ENCODE assay signal across 1 cellular context in the genomic region with DNA sequence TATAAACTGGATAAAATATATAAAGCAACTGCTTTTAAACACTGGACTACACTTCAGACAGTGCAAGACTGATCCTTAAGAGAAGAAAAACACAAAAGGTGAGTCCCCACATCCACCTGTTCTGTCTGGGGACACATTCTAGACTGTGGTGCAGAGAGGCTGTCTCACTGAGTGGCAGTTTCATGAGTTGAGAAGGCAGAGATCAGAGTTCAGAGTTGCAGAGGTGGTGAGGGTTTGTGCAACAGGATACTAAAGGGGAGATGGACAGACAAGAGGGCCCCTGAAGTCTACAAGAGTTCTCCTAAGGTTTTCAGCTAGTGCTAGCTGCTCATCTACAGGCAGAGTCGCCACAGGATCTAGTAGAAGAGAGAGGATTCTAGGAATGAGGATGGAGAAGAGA.
A peak's percentile ranks its signal among the peaks of the same experiment; 100 is the strongest.
TF ChIP-seq lines count a peak whose summit lies in the region.

No MANE protein-coding gene starts in this region.

TF ChIP-seq in HepG2, 621 proteins besides CTCF, POLR2A, EP300 and RAD21:
- TF ChIP-seq ZNF549 (CRISPR knock-in tag; IDR thresholded peaks at IDR 0.05) (peak; percentile 95), ZKSCAN5 (CRISPR knock-in tag; IDR thresholded peaks at IDR 0.05) (peak; percentile 28; the same call in 1 of the 2 replicates), HNF4G (IDR thresholded peaks at IDR 0.05; ENCODE audit: borderline replicate concordance, low read depth, low read length) (peak; percentile 33; the same call in 1 of the 2 replicates), HNF4G (CRISPR knock-in tag; IDR thresholded peaks at IDR 0.05; ENCODE audit: borderline replicate concordance, low read depth) (no peak), HNF4A (CRISPR knock-in tag; IDR thresholded peaks at IDR 0.05) (peak; percentile 82), ZMYM4 (CRISPR knock-in tag; IDR thresholded peaks at IDR 0.05) (0 out of 2 replicates have a peak, but pooled peaks have one; percentile 19), ZNF644 (CRISPR knock-in tag; IDR thresholded peaks at IDR 0.05; ENCODE audit: low read depth) (0 out of 2 replicates have a peak, but pooled peaks have one; percentile 31), CEBPG (CRISPR knock-in tag; IDR thresholded peaks at IDR 0.05) (0 out of 2 replicates have a peak, but pooled peaks have one; percentile 53), CC2D1A (CRISPR knock-in tag; IDR thresholded peaks at IDR 0.05) (0 out of 2 replicates have a peak, but pooled peaks have one; percentile 36), PRPF4 (IDR thresholded peaks at IDR 0.05; ENCODE audit: low read depth, low read length, poor library complexity, severe bottlenecking) (no peak), ZBTB7A (CRISPR knock-in tag; IDR thresholded peaks at IDR 0.05) (no peak), RXRB (CRISPR knock-in tag; IDR thresholded peaks at IDR 0.05; ENCODE audit: borderline replicate concordance) (no peak), CEBPB (IDR thresholded peaks at IDR 0.05; ENCODE audit: borderline replicate concordance, low read depth, low read length) (peak; percentile 59; the same call in 1 of the 2 replicates)
- TF ChIP-seq, protein P1, sequence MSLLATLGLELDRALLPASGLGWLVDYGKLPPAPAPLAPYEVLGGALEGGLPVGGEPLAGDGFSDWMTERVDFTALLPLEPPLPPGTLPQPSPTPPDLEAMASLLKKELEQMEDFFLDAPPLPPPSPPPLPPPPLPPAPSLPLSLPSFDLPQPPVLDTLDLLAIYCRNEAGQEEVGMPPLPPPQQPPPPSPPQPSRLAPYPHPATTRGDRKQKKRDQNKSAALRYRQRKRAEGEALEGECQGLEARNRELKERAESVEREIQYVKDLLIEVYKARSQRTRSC (CRISPR knock-in tag; IDR thresholded peaks at IDR 0.05; ENCODE audit: low read depth), result no peak
- TF ChIP-seq, protein P2, sequence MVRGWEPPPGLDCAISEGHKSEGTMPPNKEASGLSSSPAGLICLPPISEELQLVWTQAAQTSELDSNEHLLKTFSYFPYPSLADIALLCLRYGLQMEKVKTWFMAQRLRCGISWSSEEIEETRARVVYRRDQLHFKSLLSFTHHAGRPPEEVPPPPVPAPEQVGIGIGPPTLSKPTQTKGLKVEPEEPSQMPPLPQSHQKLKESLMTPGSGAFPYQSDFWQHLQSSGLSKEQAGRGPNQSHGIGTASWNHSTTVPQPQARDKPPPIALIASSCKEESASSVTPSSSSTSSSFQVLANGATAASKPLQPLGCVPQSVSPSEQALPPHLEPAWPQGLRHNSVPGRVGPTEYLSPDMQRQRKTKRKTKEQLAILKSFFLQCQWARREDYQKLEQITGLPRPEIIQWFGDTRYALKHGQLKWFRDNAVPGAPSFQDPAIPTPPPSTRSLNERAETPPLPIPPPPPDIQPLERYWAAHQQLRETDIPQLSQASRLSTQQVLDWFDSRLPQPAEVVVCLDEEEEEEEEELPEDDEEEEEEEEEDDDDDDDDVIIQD (CRISPR knock-in tag; IDR thresholded peaks at IDR 0.05; ENCODE audit: low read depth), result peak; percentile 28; the same call in 1 of the 2 replicates
- TF ChIP-seq, protein P3, sequence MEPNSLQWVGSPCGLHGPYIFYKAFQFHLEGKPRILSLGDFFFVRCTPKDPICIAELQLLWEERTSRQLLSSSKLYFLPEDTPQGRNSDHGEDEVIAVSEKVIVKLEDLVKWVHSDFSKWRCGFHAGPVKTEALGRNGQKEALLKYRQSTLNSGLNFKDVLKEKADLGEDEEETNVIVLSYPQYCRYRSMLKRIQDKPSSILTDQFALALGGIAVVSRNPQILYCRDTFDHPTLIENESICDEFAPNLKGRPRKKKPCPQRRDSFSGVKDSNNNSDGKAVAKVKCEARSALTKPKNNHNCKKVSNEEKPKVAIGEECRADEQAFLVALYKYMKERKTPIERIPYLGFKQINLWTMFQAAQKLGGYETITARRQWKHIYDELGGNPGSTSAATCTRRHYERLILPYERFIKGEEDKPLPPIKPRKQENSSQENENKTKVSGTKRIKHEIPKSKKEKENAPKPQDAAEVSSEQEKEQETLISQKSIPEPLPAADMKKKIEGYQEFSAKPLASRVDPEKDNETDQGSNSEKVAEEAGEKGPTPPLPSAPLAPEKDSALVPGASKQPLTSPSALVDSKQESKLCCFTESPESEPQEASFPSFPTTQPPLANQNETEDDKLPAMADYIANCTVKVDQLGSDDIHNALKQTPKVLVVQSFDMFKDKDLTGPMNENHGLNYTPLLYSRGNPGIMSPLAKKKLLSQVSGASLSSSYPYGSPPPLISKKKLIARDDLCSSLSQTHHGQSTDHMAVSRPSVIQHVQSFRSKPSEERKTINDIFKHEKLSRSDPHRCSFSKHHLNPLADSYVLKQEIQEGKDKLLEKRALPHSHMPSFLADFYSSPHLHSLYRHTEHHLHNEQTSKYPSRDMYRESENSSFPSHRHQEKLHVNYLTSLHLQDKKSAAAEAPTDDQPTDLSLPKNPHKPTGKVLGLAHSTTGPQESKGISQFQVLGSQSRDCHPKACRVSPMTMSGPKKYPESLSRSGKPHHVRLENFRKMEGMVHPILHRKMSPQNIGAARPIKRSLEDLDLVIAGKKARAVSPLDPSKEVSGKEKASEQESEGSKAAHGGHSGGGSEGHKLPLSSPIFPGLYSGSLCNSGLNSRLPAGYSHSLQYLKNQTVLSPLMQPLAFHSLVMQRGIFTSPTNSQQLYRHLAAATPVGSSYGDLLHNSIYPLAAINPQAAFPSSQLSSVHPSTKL (CRISPR knock-in tag; IDR thresholded peaks at IDR 0.05), result 0 out of 2 replicates have a peak, but pooled peaks have one; percentile 15
- TF ChIP-seq, protein P4, sequence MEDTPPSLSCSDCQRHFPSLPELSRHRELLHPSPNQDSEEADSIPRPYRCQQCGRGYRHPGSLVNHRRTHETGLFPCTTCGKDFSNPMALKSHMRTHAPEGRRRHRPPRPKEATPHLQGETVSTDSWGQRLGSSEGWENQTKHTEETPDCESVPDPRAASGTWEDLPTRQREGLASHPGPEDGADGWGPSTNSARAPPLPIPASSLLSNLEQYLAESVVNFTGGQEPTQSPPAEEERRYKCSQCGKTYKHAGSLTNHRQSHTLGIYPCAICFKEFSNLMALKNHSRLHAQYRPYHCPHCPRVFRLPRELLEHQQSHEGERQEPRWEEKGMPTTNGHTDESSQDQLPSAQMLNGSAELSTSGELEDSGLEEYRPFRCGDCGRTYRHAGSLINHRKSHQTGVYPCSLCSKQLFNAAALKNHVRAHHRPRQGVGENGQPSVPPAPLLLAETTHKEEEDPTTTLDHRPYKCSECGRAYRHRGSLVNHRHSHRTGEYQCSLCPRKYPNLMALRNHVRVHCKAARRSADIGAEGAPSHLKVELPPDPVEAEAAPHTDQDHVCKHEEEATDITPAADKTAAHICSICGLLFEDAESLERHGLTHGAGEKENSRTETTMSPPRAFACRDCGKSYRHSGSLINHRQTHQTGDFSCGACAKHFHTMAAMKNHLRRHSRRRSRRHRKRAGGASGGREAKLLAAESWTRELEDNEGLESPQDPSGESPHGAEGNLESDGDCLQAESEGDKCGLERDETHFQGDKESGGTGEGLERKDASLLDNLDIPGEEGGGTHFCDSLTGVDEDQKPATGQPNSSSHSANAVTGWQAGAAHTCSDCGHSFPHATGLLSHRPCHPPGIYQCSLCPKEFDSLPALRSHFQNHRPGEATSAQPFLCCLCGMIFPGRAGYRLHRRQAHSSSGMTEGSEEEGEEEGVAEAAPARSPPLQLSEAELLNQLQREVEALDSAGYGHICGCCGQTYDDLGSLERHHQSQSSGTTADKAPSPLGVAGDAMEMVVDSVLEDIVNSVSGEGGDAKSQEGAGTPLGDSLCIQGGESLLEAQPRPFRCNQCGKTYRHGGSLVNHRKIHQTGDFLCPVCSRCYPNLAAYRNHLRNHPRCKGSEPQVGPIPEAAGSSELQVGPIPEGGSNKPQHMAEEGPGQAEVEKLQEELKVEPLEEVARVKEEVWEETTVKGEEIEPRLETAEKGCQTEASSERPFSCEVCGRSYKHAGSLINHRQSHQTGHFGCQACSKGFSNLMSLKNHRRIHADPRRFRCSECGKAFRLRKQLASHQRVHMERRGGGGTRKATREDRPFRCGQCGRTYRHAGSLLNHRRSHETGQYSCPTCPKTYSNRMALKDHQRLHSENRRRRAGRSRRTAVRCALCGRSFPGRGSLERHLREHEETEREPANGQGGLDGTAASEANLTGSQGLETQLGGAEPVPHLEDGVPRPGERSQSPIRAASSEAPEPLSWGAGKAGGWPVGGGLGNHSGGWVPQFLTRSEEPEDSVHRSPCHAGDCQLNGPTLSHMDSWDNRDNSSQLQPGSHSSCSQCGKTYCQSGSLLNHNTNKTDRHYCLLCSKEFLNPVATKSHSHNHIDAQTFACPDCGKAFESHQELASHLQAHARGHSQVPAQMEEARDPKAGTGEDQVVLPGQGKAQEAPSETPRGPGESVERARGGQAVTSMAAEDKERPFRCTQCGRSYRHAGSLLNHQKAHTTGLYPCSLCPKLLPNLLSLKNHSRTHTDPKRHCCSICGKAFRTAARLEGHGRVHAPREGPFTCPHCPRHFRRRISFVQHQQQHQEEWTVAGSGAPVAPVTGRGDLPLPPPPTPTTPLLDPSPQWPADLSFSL (CRISPR knock-in tag; IDR thresholded peaks at IDR 0.05), result no peak
